In genomic region chr13:84273163-84273562, GRCh38 we compare ENCODE assay signal across 17 cellular contexts.
A peak's percentile ranks its signal among the peaks of the same experiment; 100 is the strongest.
DNase-seq lines count a peak whose midpoint lies in the region; ATAC-seq, FAIRE-seq and TF ChIP-seq lines count a peak whose summit lies in the region.
"Had no signal": no experiment of that assay in that cellular context is flagged by ENCODE, and none has a peak within 500 bp of the region (broad histone marks: within the 10 kb centered on the region; RNA-seq: fewer than 3 reads in every experiment).

No MANE protein-coding gene starts in this region.

- H3K79me2 ChIP-seq in neural cell (replicated peaks; ENCODE audit: insufficient read depth, low read length), result no peaks in the 10 kb centered on the region

- peak; percentile 55 for FAIRE-seq in D721Med (lab: Jason Lieb, UNC)
- FAIRE-seq: GM12891 had no signal

- no peak for ATAC-seq in GM18858 (IDR thresholded peaks at IDR 0.05; ENCODE audit: unreplicated experiment)

- peak overlapping the region; percentile 53 for H3K4me2 ChIP-seq in neural cell (ENCODE audit: low read length)
- H3K4me2 ChIP-seq: BLaER1 had no signal

- TF ChIP-seq RAD21 in neural cell (conservative IDR thresholded peaks at IDR 0.05), result no peak

- no peak overlapping the region for H3K9ac ChIP-seq in neural cell (ENCODE audit: low read length)
- H3K9ac ChIP-seq: BLaER1 had no signal

- no peaks in the 10 kb centered on the region for H3K36me3 ChIP-seq in neural cell (ENCODE audit: insufficient read depth, low read length)
- H3K36me3 ChIP-seq: BE2C, BLaER1 had no signal

- H3K27me3 ChIP-seq in neural cell (ENCODE audit: insufficient read depth, low read depth, low read length), result no peaks in the 10 kb centered on the region
- H3K27me3 ChIP-seq: BE2C, BLaER1 had no signal

- peak overlapping the region; percentile 60 for H3K27ac ChIP-seq in neural cell (ENCODE audit: low read length)
- H3K27ac ChIP-seq: BLaER1 had no signal

- TF ChIP-seq CTCF in D721Med (IDR thresholded peaks at IDR 0.05; ENCODE audit: insufficient read depth, missing control alignments) (no peak), neural cell (IDR thresholded peaks at IDR 0.05; ENCODE audit: poor library complexity, severe bottlenecking) (no peak)

- H4K20me1 ChIP-seq in neural cell (ENCODE audit: insufficient read depth), result no peaks in the 10 kb centered on the region
- H4K20me1 ChIP-seq: BLaER1 had no signal

- peak; percentile 98 for TF ChIP-seq EP300 in neural cell (conservative IDR thresholded peaks at IDR 0.05; ENCODE audit: poor library complexity, severe bottlenecking)

- no peaks in the 10 kb centered on the region for H3K9me2 ChIP-seq in neural cell (ENCODE audit: insufficient read depth, low read length)

- POLR2A ChIA-PET in HEK293T (lab: Yijun Ruan, JAX), result no interaction called here

- H2AFZ ChIP-seq in neural cell (ENCODE audit: low read depth, low read length), result no peak overlapping the region

- CTCF ChIA-PET in HEK293T (lab: Yijun Ruan, JAX), result no interaction called here

- DNase-seq in D721Med (ENCODE audit: insufficient read length, low spot score) (no peak), HEK293T (ENCODE audit: extremely low spot score) (no peak), hepatic stellate cell (ENCODE audit: low spot score) (no peak)
- DNase-seq: 8988T; ACHN; BE2C; C1 segment of cervical spinal cord; CD4-positive, alpha-beta memory T cell; CD4-positive, CD25-positive, alpha-beta regulatory T cell; CD8-positive, alpha-beta memory T cell; COR-L47; DMS79 treated with DMSO at 0.1 percent for 48 hours; GF-D8 had no signal

- H3K9me3 ChIP-seq in neural cell (ENCODE audit: low read length), result no peaks in the 10 kb centered on the region
- H3K9me3 ChIP-seq: BE2C, BLaER1 had no signal

- H3F3A ChIP-seq in neural cell (ENCODE audit: insufficient read depth, low read length, poor library complexity, severe bottlenecking), result peaks cover 5% of the 10 kb centered on the region

- H3K4me3 ChIP-seq in neural cell (ENCODE audit: low read length), result peak overlapping the region; percentile 3
- H3K4me3 ChIP-seq: BLaER1 had no signal

TF ChIP-seq in HEK293T, 16 proteins besides CTCF, POLR2A, EP300 and RAD21:
- TF ChIP-seq PKNOX1 (IDR thresholded peaks at IDR 0.05) (peak; percentile 30; the same call in 1 of the 2 replicates), CTBP1 (IDR thresholded peaks at IDR 0.05; ENCODE audit: borderline replicate concordance) (no peak), TARDBP (IDR thresholded peaks at IDR 0.05) (no peak), FOXM1 (IDR thresholded peaks at IDR 0.05; ENCODE audit: borderline replicate concordance) (no peak)

TF ChIP-seq in neural cell, 6 proteins besides CTCF, POLR2A, EP300 and RAD21:
- TF ChIP-seq MXI1 (conservative IDR thresholded peaks at IDR 0.05; ENCODE audit: poor library complexity, severe bottlenecking) (no peak), REST (IDR thresholded peaks at IDR 0.05; ENCODE audit: borderline replicate concordance) (peak; percentile 51), POLR2AphosphoS5 (IDR thresholded peaks at IDR 0.05) (peak; percentile 86)
TF ChIP-seq in neural cell: peak in this region for 2.
